In the genomic region with DNA sequence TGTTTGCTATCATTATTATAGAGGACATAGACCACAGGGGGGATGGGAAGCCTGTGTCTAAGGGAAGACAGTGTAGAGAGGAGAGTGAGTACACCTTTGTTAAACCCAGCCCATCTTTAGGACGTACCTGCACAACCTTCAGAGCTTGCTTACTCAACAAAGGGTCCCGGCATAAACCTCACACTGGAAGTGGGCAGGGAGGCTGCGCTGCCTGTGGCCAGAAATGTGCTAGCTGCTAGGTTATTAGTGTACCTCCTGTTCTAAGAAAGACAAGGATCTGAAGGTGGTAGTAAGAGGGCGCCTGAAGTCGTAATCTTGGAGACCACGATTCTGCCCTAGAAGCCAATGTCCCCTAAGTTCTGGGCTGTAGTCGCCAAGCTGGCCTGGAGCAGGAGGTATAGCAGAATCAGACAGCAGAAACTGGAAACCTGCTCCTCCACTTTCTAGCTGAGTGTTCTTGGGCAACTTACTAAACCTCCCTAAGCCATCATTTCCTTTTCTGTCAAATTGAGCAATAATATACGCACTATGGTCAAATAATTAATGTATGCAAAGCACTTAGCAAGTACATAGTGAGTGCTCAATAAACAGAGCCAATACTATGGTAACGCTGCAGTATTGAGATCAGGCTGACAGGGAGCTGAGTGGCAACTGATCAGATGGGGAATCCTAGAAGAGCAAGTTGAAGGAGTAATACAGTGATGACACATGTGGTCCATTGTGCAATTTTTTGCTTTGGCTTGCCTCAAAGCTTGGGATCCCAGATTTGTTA, we compare ENCODE assay signal across 13 cellular contexts. TPM values are rescaled to one million over a fixed set of nuclear protein-coding genes. Genes with fewer than 3 reads are reported as not detected.
DNase-seq lines count a peak whose midpoint lies in the region; ATAC-seq, FAIRE-seq and TF ChIP-seq lines count a peak whose summit lies in the region.
"Had no signal": no experiment of that assay in that cellular context is flagged by ENCODE, and none has a peak within 500 bp of the region (broad histone marks: within the 10 kb centered on the region; RNA-seq: fewer than 3 reads in every experiment).

No MANE protein-coding gene starts in this region.

- no peak overlapping the region for H3K9ac ChIP-seq in K562 (ENCODE audit: insufficient read depth in 1 of 2, low read depth in 2 of 2, low read length in 2 of 2)
- H3K9ac ChIP-seq: BLaER1 had no signal

- H3K4me3 ChIP-seq in K562 (no peak overlapping the region), lung (no peak overlapping the region), testis (no peak overlapping the region)
- H3K4me3 ChIP-seq: BLaER1, coronary artery, smooth muscle cell had no signal

- TF ChIP-seq RAD21 in K562 (CRISPR knock-in tag; conservative IDR thresholded peaks at IDR 0.05 in 1 of 2, IDR thresholded peaks at IDR 0.05 in 1 of 2) = no peak

- in situ Hi-C loops in K562 (cut with MboI) = no loop called here

- no peak for TF ChIP-seq EP300 in K562 (IDR thresholded peaks at IDR 0.05; ENCODE audit: low read length)

- ATAC-seq in K562 (no peak), lung (ENCODE audit: insufficient read depth, low FRiP score) (peak; percentile 35)

- WGBS in K562 (ENCODE audit: insufficient coverage, low coverage, missing lambda C conversion rate) = 46% methylated on average over 9 of the region's 9 CpGs
- WGBS in lung, 2 donors = 46 to 51% methylated on average over 9 of the region's 9 CpGs
- WGBS in testis, 2 donors = 90 to 95% methylated on average over 9 of the region's 9 CpGs

- DNase-seq in AG20443 (ENCODE audit: low spot score) (peak; percentile 43), LHCN-M2 (ENCODE audit: low read depth) (peak; percentile 31), K562 (ENCODE audit: extremely low read depth in 1 of 4, low spot score in 3 of 4) (no peak), lung (ENCODE audit: low spot score) (peak; percentile 59), NCI-H226 (no peak), NCI-H2081 (lab: John Stamatoyannopoulos, UW) (no peak), testis (no peak)
- DNase-seq in activated effector memory CD4-positive, alpha-beta T cell treated with anti-CD3 and anti-CD28 coated beads, Interleukin-2, amount 50 U/mL, for 16 hours = no peak
- DNase-seq: activated gamma-delta T cell treated with Interleukin-2 at 50 U/mL for 16 hours, NCI-H1930 had no signal

- H3K4me1 ChIP-seq in K562 (replicated peaks in 1 of 2; ENCODE audit: control insufficient read depth in 2 of 2, insufficient read depth in 2 of 2, low read length in 2 of 2) (peaks cover 9 to 21% of the 10 kb centered on the region in 2 experiments), lung (ENCODE audit: control insufficient read depth in 2 of 2, insufficient read depth in 2 of 2, low read length in 2 of 2) (peaks cover 5 to 6% of the 10 kb centered on the region in 2 donors), testis (peaks cover 4% of the 10 kb centered on the region)
- H3K4me1 ChIP-seq: BLaER1 had no signal

- peak overlapping the region; percentile 66 for H2AFZ ChIP-seq in K562 (ENCODE audit: low read depth, low read length)

- no peaks in the 10 kb centered on the region for H4K20me1 ChIP-seq in K562 (replicated peaks; ENCODE audit: control insufficient read depth, insufficient read depth, low read length)
- H4K20me1 ChIP-seq: BLaER1 had no signal

- TF ChIP-seq POLR2A in K562 (conservative IDR thresholded peaks at IDR 0.05) (no peak), testis (IDR thresholded peaks at IDR 0.05) (no peak)

- no peaks in the 10 kb centered on the region for H3K79me2 ChIP-seq in K562 (ENCODE audit: control insufficient read depth, insufficient read depth, low read length)

- no TSS peak for BruUV-seq in K562 (replicated peaks; lab: Mats Ljungman, UMichigan)

- POLR2A ChIA-PET in K562 (lab: Yijun Ruan, JAX) = interaction anchor here (0.7 to 3.4 kb wide), 2 partner anchors 18 to 34 kb away, joined by 3 to 36 read pairs; a partner anchor contains a TSS

- H3K36me3 ChIP-seq in K562 (ENCODE audit: control insufficient read depth, insufficient read depth, low read length) (no peaks in the 10 kb centered on the region), lung (ENCODE audit: control insufficient read depth in 2 of 2, insufficient read depth in 2 of 2, low read length in 2 of 2) (no peaks in the 10 kb centered on the region), testis (ENCODE audit: low read depth, missing control alignments) (no peaks in the 10 kb centered on the region)
- H3K36me3 ChIP-seq: BLaER1 had no signal

- no peaks in the 10 kb centered on the region for H3K9me1 ChIP-seq in K562 (ENCODE audit: control insufficient read depth, insufficient read depth, low read length)

- H3K4me2 ChIP-seq in K562 (ENCODE audit: insufficient read depth, low read length) = no peak overlapping the region
- H3K4me2 ChIP-seq: BLaER1, smooth muscle cell had no signal

- H3K27me3 ChIP-seq in K562 (ENCODE audit: control insufficient read depth in 2 of 2, insufficient read depth in 2 of 2, low read length in 2 of 2) (no peaks in the 10 kb centered on the region), lung (ENCODE audit: control insufficient read depth, insufficient read depth) (no peaks in the 10 kb centered on the region), testis (no peaks in the 10 kb centered on the region)
- H3K27me3 ChIP-seq: BLaER1 had no signal

- H3K9me3 ChIP-seq in K562 (replicated peaks; ENCODE audit: control insufficient read depth, insufficient read depth, low read depth, low read length) (no peaks in the 10 kb centered on the region), lung (ENCODE audit: control insufficient read depth in 2 of 2, insufficient read depth in 1 of 2, low read length in 1 of 2) (no peaks in the 10 kb centered on the region), testis (no peaks in the 10 kb centered on the region)
- H3K9me3 ChIP-seq: BLaER1 had no signal

- intact Hi-C loops in K562 (cut with micrococcal nuclease) = no loop called here
- intact Hi-C loops in testis (cut with DNase I; ENCODE audit: low total_unique reads) = no loop called here

- CTCF ChIA-PET in K562 (lab: Yijun Ruan, JAX; ENCODE audit: low intra/inter-chr PET ratio) = interaction anchor here (0.7 kb wide), 1 partner anchor 26 kb away, joined by 3 read pairs; no protein-coding TSS in a partner anchor

- H3K27ac ChIP-seq in K562 (ENCODE audit: extremely low read depth, low read depth, low read length) (no peak overlapping the region), lung (ENCODE audit: low read depth in 1 of 2, low read length in 1 of 2) (peak overlapping the region in 1 of 2 donors; percentile 60), testis (no peak overlapping the region)
- H3K27ac ChIP-seq: BLaER1, coronary artery had no signal

- peak; percentile 59 for FAIRE-seq in K562 (lab: Jason Lieb, UNC)

- TF ChIP-seq CTCF in K562 (IDR thresholded peaks at IDR 0.05 in 2 of 3, conservative IDR thresholded peaks at IDR 0.05 in 1 of 3; ENCODE audit: insufficient read depth in 2 of 3, low read depth in 1 of 3, low read length in 3 of 3) (no peak), lung (IDR thresholded peaks at IDR 0.05; ENCODE audit: control extremely low read depth, extremely low read depth) (no peak), testis (IDR thresholded peaks at IDR 0.05) (no peak)

TF ChIP-seq in K562, 482 proteins besides CTCF, POLR2A, EP300 and RAD21 (continues in another document):
- TF ChIP-seq, protein P1, sequence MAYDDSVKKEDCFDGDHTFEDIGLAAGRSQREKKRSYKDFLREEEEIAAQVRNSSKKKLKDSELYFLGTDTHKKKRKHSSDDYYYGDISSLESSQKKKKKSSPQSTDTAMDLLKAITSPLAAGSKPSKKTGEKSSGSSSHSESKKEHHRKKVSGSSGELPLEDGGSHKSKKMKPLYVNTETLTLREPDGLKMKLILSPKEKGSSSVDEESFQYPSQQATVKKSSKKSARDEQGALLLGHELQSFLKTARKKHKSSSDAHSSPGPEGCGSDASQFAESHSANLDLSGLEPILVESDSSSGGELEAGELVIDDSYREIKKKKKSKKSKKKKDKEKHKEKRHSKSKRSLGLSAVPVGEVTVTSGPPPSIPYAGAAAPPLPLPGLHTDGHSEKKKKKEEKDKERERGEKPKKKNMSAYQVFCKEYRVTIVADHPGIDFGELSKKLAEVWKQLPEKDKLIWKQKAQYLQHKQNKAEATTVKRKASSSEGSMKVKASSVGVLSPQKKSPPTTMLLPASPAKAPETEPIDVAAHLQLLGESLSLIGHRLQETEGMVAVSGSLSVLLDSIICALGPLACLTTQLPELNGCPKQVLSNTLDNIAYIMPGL (CRISPR knock-in tag; IDR thresholded peaks at IDR 0.05) = no peak
- TF ChIP-seq CEBPG (CRISPR knock-in tag; IDR thresholded peaks at IDR 0.05) = 0 out of 2 replicates have a peak, but pooled peaks have one; percentile 38
- peak; percentile 77 to 93 for TF ChIP-seq CEBPG (tag; conservative IDR thresholded peaks at IDR 0.05 in 1 of 2, IDR thresholded peaks at IDR 0.05 in 1 of 2)
- TF ChIP-seq FOSL1 (tag; conservative IDR thresholded peaks at IDR 0.05) = 0 out of 2 replicates have a peak, but pooled peaks have one; percentile 21
- no peak for TF ChIP-seq POLR3A (IDR thresholded peaks at IDR 0.05; ENCODE audit: borderline replicate concordance, extremely low read depth, insufficient read depth, insufficient read length)

RNA-seq across cellular contexts. Expression of a gene that starts 16.8 kb away (rescaled TPM):
- total RNA-seq in LHCN-M2 (2014; rRNA removed) = 15.3 and 19.1 TPM in 2 replicates
- polyA plus RNA-seq in LHCN-M2 (2012) = 41.1 TPM
- 39.9 and 72.7 TPM in 2 replicates for total RNA-seq in K562 (2011; cell fraction: chromatin; rRNA removed; ENCODE audit: low replicate concordance)
- total RNA-seq in K562 (2011; cell fraction: nucleolus; rRNA removed) = 43.6 and 44.0 TPM in 2 replicates
- 65.6 and 75.4 TPM in 2 replicates for total RNA-seq in K562 (2011; cell fraction: nucleoplasm; rRNA removed)
- total RNA-seq in K562 (2014; rRNA removed) = 28.1 and 31.1 TPM in 2 replicates
- total RNA-seq in K562 (2014; rRNA removed; fragmentation: Illumina TruSeq; extraction: Trizol) = 20.0 and 20.3 TPM in 2 replicates
- total RNA-seq in K562 (2015; rRNA removed; fragmentation: Illumina TruSeq; extraction: Trizol) = 15.7 and 16.0 TPM in 2 replicates
- total RNA-seq in K562 (2021) = 57.4 and 63.9 TPM in 2 replicates
- 31.8 and 34.2 TPM in 2 replicates for polyA plus RNA-seq in K562 (2011; rRNA removed)
- 17.0 and 25.7 TPM in 2 replicates for polyA plus RNA-seq in K562 (2011; cell fraction: cytosol; rRNA removed)
- polyA plus RNA-seq in K562 (2011; cell fraction: nucleus; rRNA removed) = 36.0 and 50.3 TPM in 2 replicates
- 49.2 and 53.0 TPM in 2 replicates for polyA plus RNA-seq in K562 (2012)
- 37.6 and 38.8 TPM in 2 replicates for polyA plus RNA-seq in K562 (2014; fragmentation: Illumina TruSeq; extraction: Trizol)
- polyA plus RNA-seq in K562 (2014; fragmentation: Nextera tagmentation; extraction: Ambion mirVana) = 1 to 10 TPM; 5.8 to 9.1 TPM
- 38.3 and 47.4 TPM in 2 replicates for polyA plus RNA-seq in K562 (2014; rRNA removed)
- polyA minus RNA-seq in K562 (2011; rRNA and poly(A)+ RNA removed) = 20.1 and 24.1 TPM in 2 replicates
- 21.3 and 26.2 TPM in 2 replicates for polyA minus RNA-seq in K562 (2011; cell fraction: cytosol; rRNA and poly(A)+ RNA removed)
- polyA minus RNA-seq in K562 (2011; cell fraction: nucleus; rRNA and poly(A)+ RNA removed) = 37.4 and 45.0 TPM in 2 replicates
- 10 to 100 TPM; 44.1 to 56.5 TPM for total RNA-seq in lung
- 10 to 100 TPM; 20.9 to 63.1 TPM for polyA plus RNA-seq in lung
- 10 to 100 TPM; 72.5 to 73.5 TPM for total RNA-seq in testis
- polyA plus RNA-seq in testis (ENCODE audit: insufficient read depth, low read depth, low replicate concordance) = 65.2 TPM

Comparison
In these comparisons a context has a peak if more than half of its experiments do, and no peak if none do; other contexts are left out.
1. DNase-seq: peak in AG20443 (single experiment), LHCN-M2 (single experiment) and lung (single experiment); none in K562 (0 of 4), NCI-H226 (single experiment), NCI-H2081 (0 of 2), testis (single experiment) and activated effector memory CD4-positive, alpha-beta T cell treated with anti-CD3 and anti-CD28 coated beads, Interleukin-2, amount 50 U/mL, for 16 hours (single experiment).